In the genomic region with DNA sequence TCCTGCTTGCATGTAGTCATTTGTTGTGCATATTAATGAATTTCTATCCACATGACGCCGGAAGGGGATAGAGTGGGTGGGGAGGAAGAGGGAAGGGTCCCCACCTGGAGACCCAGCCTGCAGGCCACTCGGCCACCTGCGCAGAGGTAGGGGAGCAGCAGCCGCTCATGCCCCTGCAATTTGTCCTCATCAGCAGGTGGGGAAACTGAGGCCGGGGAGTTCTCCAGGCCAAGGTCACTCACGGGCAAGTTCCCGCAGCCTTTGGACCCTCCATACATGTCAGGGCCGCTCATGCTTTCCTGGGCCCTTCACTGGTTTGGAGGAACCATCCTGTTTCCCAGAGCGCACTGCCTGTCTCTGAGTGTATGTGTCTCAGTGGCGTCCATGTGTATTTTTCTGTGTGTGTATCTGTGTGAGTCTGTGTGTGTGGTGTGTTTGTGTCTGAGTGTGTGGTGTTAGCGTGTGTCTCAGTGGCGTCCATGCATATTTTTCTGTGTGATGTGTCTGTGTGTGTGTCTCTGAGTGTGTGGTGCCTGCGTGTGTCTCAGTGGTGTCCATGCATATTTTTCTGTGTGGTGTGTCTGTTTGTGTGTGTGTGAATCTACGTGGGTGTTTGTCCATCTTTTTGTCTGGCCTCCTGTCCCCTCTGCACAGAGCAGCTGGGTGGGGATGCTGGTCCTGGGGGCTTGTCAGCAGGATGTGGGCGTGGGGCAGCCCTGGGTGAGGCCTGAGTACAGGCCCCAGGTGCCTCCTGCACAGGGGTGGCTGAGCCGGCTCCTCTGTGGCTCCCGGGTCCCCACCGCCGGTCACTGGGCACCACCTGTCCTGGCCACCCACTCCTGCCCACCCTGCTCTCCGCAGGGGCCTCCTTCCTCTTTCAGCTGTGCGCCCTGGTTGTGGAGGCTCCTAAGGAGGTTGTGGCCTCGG, we compare ENCODE assay signal across 8 cellular contexts. TPM values are rescaled to one million over a fixed set of nuclear protein-coding genes. Genes with fewer than 3 reads are reported as not detected.
DNase-seq lines count a peak whose midpoint lies in the region; ATAC-seq, FAIRE-seq and TF ChIP-seq lines count a peak whose summit lies in the region.
"Not testable (repeated sequence)": the region's sequence is repeated elsewhere in the genome, so short reads cannot be mapped to it uniquely, and the experiment has no call there.

No MANE protein-coding gene starts in this region.

- not testable (repeated sequence) for TF ChIP-seq POLR2A in K562 (conservative IDR thresholded peaks at IDR 0.05); right lobe of liver (IDR thresholded peaks at IDR 0.05); suprapubic skin (IDR thresholded peaks at IDR 0.05)

- not testable (repeated sequence) for H3K27me3 Mint-ChIP-seq in CD4-positive, alpha-beta T cell; neural crest cell (ENCODE audit: low read depth)

- H3K9ac ChIP-seq in K562 (ENCODE audit: insufficient read depth in 1 of 2, low read depth in 2 of 2, low read length in 2 of 2) = not testable (repeated sequence)

- not testable (repeated sequence) for H3K36me3 ChIP-seq in RWPE2 (ENCODE audit: low read depth); K562 (ENCODE audit: control insufficient read depth, insufficient read depth, low read length); right lobe of liver; suprapubic skin

- not testable (repeated sequence) for TF ChIP-seq EP300 in K562 (IDR thresholded peaks at IDR 0.05; ENCODE audit: low read length); suprapubic skin (IDR thresholded peaks at IDR 0.05)

- not testable (repeated sequence) for H3K27me3 ChIP-seq in CD4-positive, alpha-beta T cell (ENCODE audit: control insufficient read depth, insufficient read depth, low read length); RWPE2 (ENCODE audit: insufficient read depth, poor library complexity, severe bottlenecking); K562 (ENCODE audit: control insufficient read depth in 2 of 2, insufficient read depth in 2 of 2, low read length in 2 of 2); right lobe of liver; suprapubic skin

- H4K20me1 ChIP-seq in K562 (replicated peaks; ENCODE audit: control insufficient read depth, insufficient read depth, low read length) = not testable (repeated sequence)

- not testable (repeated sequence) for H3K27ac Mint-ChIP-seq in CD4-positive, alpha-beta T cell
- peak overlapping the region; percentile 76 for H3K27ac Mint-ChIP-seq in neural crest cell (ENCODE audit: unreplicated experiment)

- TF ChIP-seq CTCF in CD4-positive, alpha-beta T cell (IDR thresholded peaks at IDR 0.05); RWPE2 (IDR thresholded peaks at IDR 0.05; ENCODE audit: poor library complexity, severe bottlenecking); K562 (IDR thresholded peaks at IDR 0.05 in 2 of 3, conservative IDR thresholded peaks at IDR 0.05 in 1 of 3; ENCODE audit: insufficient read depth in 2 of 3, low read depth in 1 of 3, low read length in 3 of 3); right lobe of liver (IDR thresholded peaks at IDR 0.05); neural crest cell (conservative IDR thresholded peaks at IDR 0.05); suprapubic skin (IDR thresholded peaks at IDR 0.05): not testable (repeated sequence)

- intact Hi-C loops in CD4-positive, alpha-beta T cell (cut with DNase I, micrococcal nuclease) = loop anchor here in 1 of 2 experiments (10.0 kb wide), 1 partner anchor 48 kb away; no protein-coding TSS in a partner anchor
- intact Hi-C loops in K562 (cut with micrococcal nuclease); Right ventricle myocardium superior (cut with DNase I); right lobe of liver (cut with DNase I): not testable (repeated sequence)

- WGBS in K562 (ENCODE audit: insufficient coverage, low coverage, missing lambda C conversion rate) = 66% methylated on average over 19 of the region's 23 CpGs
- 80% methylated on average over 1 of the region's 23 CpGs for WGBS in right lobe of liver (ENCODE audit: insufficient coverage, low coverage, low lambda C conversion rate, missing lambda C conversion rate)
- WGBS in suprapubic skin = 94% methylated on average over 14 of the region's 23 CpGs

- H3K4me3 Mint-ChIP-seq in CD4-positive, alpha-beta T cell = peak overlapping the region; percentile 1
- peak overlapping the region; percentile 8 for H3K4me3 Mint-ChIP-seq in neural crest cell

- not testable (repeated sequence) for H3K9me3 Mint-ChIP-seq in CD4-positive, alpha-beta T cell; neural crest cell

- not testable (repeated sequence) for H3K4me1 Mint-ChIP-seq in CD4-positive, alpha-beta T cell (ENCODE audit: low read depth); neural crest cell

- H3K36me3 Mint-ChIP-seq in CD4-positive, alpha-beta T cell (ENCODE audit: low read depth); neural crest cell (ENCODE audit: low read depth): not testable (repeated sequence)

- not testable (repeated sequence) for H3K4me3 ChIP-seq in RWPE2 (ENCODE audit: severe bottlenecking); K562; right lobe of liver; suprapubic skin

- FAIRE-seq in K562 (lab: Jason Lieb, UNC) = peak; percentile 44

- POLR2A ChIA-PET in CD4-positive, alpha-beta T cell (lab: Charles Lee); K562 (lab: Yijun Ruan, JAX): not testable (repeated sequence)

- CTCF ChIA-PET in CD4-positive, alpha-beta T cell (lab: Charles Lee); K562 (lab: Yijun Ruan, JAX; ENCODE audit: low intra/inter-chr PET ratio): not testable (repeated sequence)

- not testable (repeated sequence) for ATAC-seq in CD4-positive, alpha-beta T cell (ENCODE audit: poor library complexity); RWPE2 (ENCODE audit: low read depth); K562; Right ventricle myocardium superior (ENCODE audit: poor library complexity); right lobe of liver

- not testable (repeated sequence) for H3K4me1 ChIP-seq in RWPE2 (ENCODE audit: insufficient read depth, poor library complexity, severe bottlenecking); right lobe of liver; suprapubic skin
- peaks cover 0 to 14% of the 10 kb centered on the region in 2 experiments; a peak in 2 of 5 replicates for H3K4me1 ChIP-seq in K562 (replicated peaks in 1 of 2; ENCODE audit: control insufficient read depth in 2 of 2, insufficient read depth in 2 of 2, low read length in 2 of 2)

- not testable (repeated sequence) for H3K79me2 ChIP-seq in K562 (ENCODE audit: control insufficient read depth, insufficient read depth, low read length)

- not testable (repeated sequence) for H3K4me2 ChIP-seq in K562 (ENCODE audit: insufficient read depth, low read length)

- not testable (repeated sequence) for H3K9me3 ChIP-seq in CD4-positive, alpha-beta T cell (ENCODE audit: control insufficient read depth, low read length); RWPE2 (ENCODE audit: severe bottlenecking); K562 (replicated peaks; ENCODE audit: control insufficient read depth, insufficient read depth, low read depth, low read length); right lobe of liver; suprapubic skin

- not testable (repeated sequence) for BruUV-seq in K562 (replicated peaks; lab: Mats Ljungman, UMichigan)

- H3K27ac ChIP-seq in CD4-positive, alpha-beta T cell (ENCODE audit: low read depth, low read length); RWPE2 (ENCODE audit: poor library complexity, severe bottlenecking); K562 (ENCODE audit: extremely low read depth, low read depth, low read length); right lobe of liver; suprapubic skin: not testable (repeated sequence)

- in situ Hi-C loops in K562 (cut with MboI) = not testable (repeated sequence)

- H2AFZ ChIP-seq in K562 (ENCODE audit: low read depth, low read length) = not testable (repeated sequence)

- DNase-seq in CD4-positive, alpha-beta T cell; K562 (ENCODE audit: extremely low read depth in 1 of 4, low spot score in 3 of 4); neural crest cell (ENCODE audit: low read depth, low spot score): not testable (repeated sequence)
- DNase-seq in RWPE2 (ENCODE audit: low spot score) = peak; percentile 19
- DNase-seq in activated T-cell treated with anti-CD3 and anti-CD28 coated beads, Interleukin-2, amount 50 U/mL, for 1 hour = peak; percentile 4
- peak; percentile 30 for DNase-seq in Right ventricle myocardium superior
- DNase-seq in right lobe of liver = peak in 2 of 3 donors; percentile 6 to 31
- peak; percentile 34 to 40 for DNase-seq in suprapubic skin (ENCODE audit: low spot score in 2 of 2)

- H3K9me1 ChIP-seq in K562 (ENCODE audit: control insufficient read depth, insufficient read depth, low read length) = not testable (repeated sequence)

- not testable (repeated sequence) for TF ChIP-seq RAD21 in K562 (CRISPR knock-in tag; conservative IDR thresholded peaks at IDR 0.05 in 1 of 2, IDR thresholded peaks at IDR 0.05 in 1 of 2)

RNA-seq across cellular contexts. Expression of a gene that starts 4.1 kb away (rescaled TPM):
- total RNA-seq in CD4-positive, alpha-beta T cell = 10 to 100 TPM; 43.9 to 45.3 TPM
- total RNA-seq in K562 (2011; cell fraction: chromatin; rRNA removed; ENCODE audit: low replicate concordance) = 99.6 and 161 TPM in 2 replicates
- total RNA-seq in K562 (2011; cell fraction: nucleolus; rRNA removed) = 107 and 109 TPM in 2 replicates
- 98.4 and 102 TPM in 2 replicates for total RNA-seq in K562 (2011; cell fraction: nucleoplasm; rRNA removed)
- total RNA-seq in K562 (2014; rRNA removed) (18.4 and 22.5 TPM in 2 replicates), K562 (2014; rRNA removed; fragmentation: Illumina TruSeq; extraction: Trizol) (14.8 TPM in 2 replicates), K562 (2015; rRNA removed; fragmentation: Illumina TruSeq; extraction: Trizol) (20.7 and 21.9 TPM in 2 replicates), K562 (2021) (38.9 and 44.6 TPM in 2 replicates), Right ventricle myocardium superior (20.4 TPM), right lobe of liver (10 to 100 TPM; 13.4 to 19.9 (median 17.0) TPM), neural crest cell (96.3 and 99.0 TPM in 2 replicates), suprapubic skin (10 to 100 TPM; 34.0 to 59.9 (median 48.8) TPM)
- polyA plus RNA-seq in K562 (2011; rRNA removed) (30.8 and 36.5 TPM in 2 replicates), K562 (2014; fragmentation: Illumina TruSeq; extraction: Trizol) (29.5 and 31.5 TPM in 2 replicates), K562 (2014; fragmentation: Nextera tagmentation; extraction: Ambion mirVana) (1 to 10 TPM; 4.7 to 5.2 TPM), K562 (2014; rRNA removed) (29.8 and 34.1 TPM in 2 replicates)
- polyA plus RNA-seq in K562 (2011; cell fraction: cytosol; rRNA removed) = 33.9 and 35.2 TPM in 2 replicates
- 139 and 182 TPM in 2 replicates for polyA plus RNA-seq in K562 (2011; cell fraction: nucleus; rRNA removed)
- polyA plus RNA-seq in K562 (2012) = 28.9 and 66.9 TPM in 2 replicates
- 19.2 and 25.3 TPM in 2 replicates for polyA minus RNA-seq in K562 (2011; rRNA and poly(A)+ RNA removed)
- polyA minus RNA-seq in K562 (2011; cell fraction: cytosol; rRNA and poly(A)+ RNA removed) = 23.7 and 23.9 TPM in 2 replicates
- polyA minus RNA-seq in K562 (2011; cell fraction: nucleus; rRNA and poly(A)+ RNA removed) = 26.0 and 28.7 TPM in 2 replicates

RNA-seq across cellular contexts. Expression of a gene that starts 27.5 kb away (rescaled TPM):
- 100 to 1,000 TPM; 206 to 217 TPM for total RNA-seq in CD4-positive, alpha-beta T cell
- total RNA-seq in K562 (2011; cell fraction: chromatin; rRNA removed; ENCODE audit: low replicate concordance) = 123 and 215 TPM in 2 replicates
- total RNA-seq in K562 (2011; cell fraction: nucleolus; rRNA removed) = 128 and 164 TPM in 2 replicates
- 71.6 and 88.8 TPM in 2 replicates for total RNA-seq in K562 (2011; cell fraction: nucleoplasm; rRNA removed)
- total RNA-seq in K562 (2014; rRNA removed) (44.4 and 48.8 TPM in 2 replicates), K562 (2014; rRNA removed; fragmentation: Illumina TruSeq; extraction: Trizol) (15.2 and 18.4 TPM in 2 replicates), K562 (2015; rRNA removed; fragmentation: Illumina TruSeq; extraction: Trizol) (33.6 and 43.9 TPM in 2 replicates), K562 (2021) (58.5 and 71.0 TPM in 2 replicates), Right ventricle myocardium superior (17.3 TPM), right lobe of liver (10 to 100 TPM in 4 of 6 experiments, 1 to 10 TPM in 2; 8.4 to 25.2 (median 11.0) TPM), neural crest cell (47.8 and 48.9 TPM in 2 replicates), suprapubic skin (100 to 1,000 TPM in 1 of 4 donors, 10 to 100 TPM in 3; 23.6 to 136 (median 53.4) TPM)
- polyA plus RNA-seq in K562 (2011; rRNA removed) (13.0 and 17.4 TPM in 2 replicates), K562 (2014; fragmentation: Illumina TruSeq; extraction: Trizol) (49.8 and 53.1 TPM in 2 replicates), K562 (2014; fragmentation: Nextera tagmentation; extraction: Ambion mirVana) (1 to 10 TPM; 4.5 to 8.4 TPM), K562 (2014; rRNA removed) (49.5 and 67.0 TPM in 2 replicates)
- polyA plus RNA-seq in K562 (2011; cell fraction: cytosol; rRNA removed) = 10.4 and 24.1 TPM in 2 replicates
- polyA plus RNA-seq in K562 (2011; cell fraction: nucleus; rRNA removed) = 167 and 314 TPM in 2 replicates
- polyA plus RNA-seq in K562 (2012) = 54.0 and 63.7 TPM in 2 replicates
- polyA minus RNA-seq in K562 (2011; rRNA and poly(A)+ RNA removed) = 8.1 and 9.7 TPM in 2 replicates
- 143 and 147 TPM in 2 replicates for polyA minus RNA-seq in K562 (2011; cell fraction: cytosol; rRNA and poly(A)+ RNA removed)
- polyA minus RNA-seq in K562 (2011; cell fraction: nucleus; rRNA and poly(A)+ RNA removed) = 39.7 and 41.0 TPM in 2 replicates

RNA-seq across cellular contexts. Expression of a gene that starts 37.9 kb away (rescaled TPM):
- total RNA-seq in CD4-positive, alpha-beta T cell = 10 to 100 TPM; 49.8 to 52.0 TPM
- 24.3 and 27.2 TPM in 2 replicates for total RNA-seq in K562 (2011; cell fraction: chromatin; rRNA removed; ENCODE audit: low replicate concordance)
- total RNA-seq in K562 (2011; cell fraction: nucleolus; rRNA removed) = 12.2 and 15.8 TPM in 2 replicates
- total RNA-seq in K562 (2011; cell fraction: nucleoplasm; rRNA removed) = 12.0 TPM in 2 replicates
- 28.3 and 29.8 TPM in 2 replicates for total RNA-seq in K562 (2014; rRNA removed)
- 13.3 and 18.5 TPM in 2 replicates for total RNA-seq in K562 (2014; rRNA removed; fragmentation: Illumina TruSeq; extraction: Trizol)
- 18.6 and 19.5 TPM in 2 replicates for total RNA-seq in K562 (2015; rRNA removed; fragmentation: Illumina TruSeq; extraction: Trizol)
- 27.7 and 34.7 TPM in 2 replicates for total RNA-seq in K562 (2021)
- polyA plus RNA-seq in K562 (2011; rRNA removed) = 6.2 and 6.5 TPM in 2 replicates
- 6.4 and 10.3 TPM in 2 replicates for polyA plus RNA-seq in K562 (2011; cell fraction: cytosol; rRNA removed)
- 28.0 and 40.4 TPM in 2 replicates for polyA plus RNA-seq in K562 (2011; cell fraction: nucleus; rRNA removed)
- 42.4 and 48.6 TPM in 2 replicates for polyA plus RNA-seq in K562 (2012)
- 50.8 and 52.2 TPM in 2 replicates for polyA plus RNA-seq in K562 (2014; fragmentation: Illumina TruSeq; extraction: Trizol)
- 1 to 10 TPM; 2.8 to 3.1 TPM for polyA plus RNA-seq in K562 (2014; fragmentation: Nextera tagmentation; extraction: Ambion mirVana)
- polyA plus RNA-seq in K562 (2014; rRNA removed) = 33.1 and 42.2 TPM in 2 replicates
- 2.8 and 3.3 TPM in 2 replicates for polyA minus RNA-seq in K562 (2011; rRNA and poly(A)+ RNA removed)
- polyA minus RNA-seq in K562 (2011; cell fraction: cytosol; rRNA and poly(A)+ RNA removed) = 5.3 and 6.9 TPM in 2 replicates
- polyA minus RNA-seq in K562 (2011; cell fraction: nucleus; rRNA and poly(A)+ RNA removed) = 3.8 and 5.3 TPM in 2 replicates
- total RNA-seq in Right ventricle myocardium superior = 23.6 TPM
- total RNA-seq in right lobe of liver = 10 to 100 TPM in 2 of 6 experiments, 1 to 10 TPM in 4; 8.0 to 11.8 (median 9.5) TPM
- total RNA-seq in neural crest cell = 32.1 and 34.1 TPM in 2 replicates
- 10 to 100 TPM; 18.1 to 28.6 (median 23.3) TPM for total RNA-seq in suprapubic skin
